16 cellular contexts compared by ENCODE assay signal in genomic region chr21:41950941-41951408, GRCh38. TPM values are rescaled to one million over a fixed set of nuclear protein-coding genes. Genes with fewer than 3 reads are reported as not detected.
DNase-seq lines count a peak whose midpoint lies in the region; ATAC-seq and TF ChIP-seq lines count a peak whose summit lies in the region.
"Had no signal": no experiment of that assay in that cellular context is flagged by ENCODE, and none has a peak within 500 bp of the region (broad histone marks: within the 10 kb centered on the region; RNA-seq: fewer than 3 reads in every experiment).

No MANE protein-coding gene starts in this region.

- peaks cover 31% of the 10 kb centered on the region for H3K4me1 Mint-ChIP-seq in neural crest cell

- peaks cover 32% of the 10 kb centered on the region for H3K27me3 Mint-ChIP-seq in neural crest cell (ENCODE audit: low read depth)

- CTCF ChIA-PET in HEK293T (lab: Yijun Ruan, JAX): no interaction called here

- ATAC-seq in GM21576 (IDR thresholded peaks at IDR 0.05; ENCODE audit: unreplicated experiment) (no peak), HG02885 (IDR thresholded peaks at IDR 0.05; ENCODE audit: poor library complexity, unreplicated experiment) (no peak)
- ATAC-seq: gastrocnemius medialis; left lung; right cardiac atrium; stimulated activated effector memory CD8-positive, alpha-beta T cell treated with anti-CD3 and anti-CD28 coated beads, Interleukin-12 subunit alpha, Interleukin-12 subunit beta, amount 100 ng/mL, for 72 hours had no signal

- TF ChIP-seq CTCF in neural crest cell (conservative IDR thresholded peaks at IDR 0.05): no peak

- H3K36me3 Mint-ChIP-seq in neural crest cell (ENCODE audit: low read depth): peaks cover 2% of the 10 kb centered on the region
- H3K36me3 Mint-ChIP-seq: activated naive CD8-positive, alpha-beta T cell had no signal

- H3K9me3 Mint-ChIP-seq in neural crest cell: no peaks in the 10 kb centered on the region
- H3K9me3 Mint-ChIP-seq: stimulated activated effector memory CD8-positive, alpha-beta T cell treated with anti-CD3 and anti-CD28 coated beads, Interleukin-12 subunit alpha, Interleukin-12 subunit beta, amount 100 ng/mL, for 72 hours had no signal

- POLR2A ChIA-PET in HEK293T (lab: Yijun Ruan, JAX): no interaction called here

- peak overlapping the region; percentile 45 for H3K4me3 Mint-ChIP-seq in neural crest cell
- H3K4me3 Mint-ChIP-seq: CD14-positive monocyte; stimulated activated effector memory CD8-positive, alpha-beta T cell treated with anti-CD3 and anti-CD28 coated beads, Interleukin-12 subunit alpha, Interleukin-12 subunit beta, amount 100 ng/mL, for 72 hours had no signal

- H3K27ac Mint-ChIP-seq in neural crest cell (ENCODE audit: unreplicated experiment): no peak overlapping the region
- H3K27ac Mint-ChIP-seq: activated naive CD8-positive, alpha-beta T cell; CD14-positive monocyte; stimulated activated effector memory CD8-positive, alpha-beta T cell treated with anti-CD3 and anti-CD28 coated beads, Interleukin-12 subunit alpha, Interleukin-12 subunit beta, amount 100 ng/mL, for 72 hours had no signal

- peak; percentile 71 for DNase-seq in ELF-1 (ENCODE audit: low read depth, low spot score)
- DNase-seq in NCI-H82 (lab: John Stamatoyannopoulos, UW): peak; percentile 94
- DNase-seq in ecto neural progenitor cell (ENCODE audit: low spot score): peak; percentile 72
- no peak for DNase-seq in neural crest cell (ENCODE audit: low read depth, low spot score)
- no peak for DNase-seq in HEK293T (ENCODE audit: extremely low spot score)
- DNase-seq in NCI-H2196 treated with DMSO at 0.1 percent for 48 hours (lab: John Stamatoyannopoulos, UW; ENCODE audit: unreplicated experiment): no peak
- DNase-seq: DMS53, dorsolateral prefrontal cortex, gastrocnemius medialis, left lung had no signal

TF ChIP-seq in HEK293T, 16 proteins besides CTCF, POLR2A, EP300 and RAD21:
- TF ChIP-seq FOXA1 (IDR thresholded peaks at IDR 0.05) (no peak), ZNF384 (IDR thresholded peaks at IDR 0.05) (no peak), L3MBTL2 (conservative IDR thresholded peaks at IDR 0.05) (no peak), TARDBP (IDR thresholded peaks at IDR 0.05) (no peak), CTBP1 (IDR thresholded peaks at IDR 0.05; ENCODE audit: borderline replicate concordance) (no peak), ARNT (IDR thresholded peaks at IDR 0.05) (no peak), SUZ12 (IDR thresholded peaks at IDR 0.05) (no peak), FOXM1 (IDR thresholded peaks at IDR 0.05; ENCODE audit: borderline replicate concordance) (no peak), BHLHE40 (IDR thresholded peaks at IDR 0.05; ENCODE audit: borderline replicate concordance) (no peak), SP1 (IDR thresholded peaks at IDR 0.05) (no peak), ELF4 (IDR thresholded peaks at IDR 0.05) (no peak)
- TF ChIP-seq, protein P1, sequence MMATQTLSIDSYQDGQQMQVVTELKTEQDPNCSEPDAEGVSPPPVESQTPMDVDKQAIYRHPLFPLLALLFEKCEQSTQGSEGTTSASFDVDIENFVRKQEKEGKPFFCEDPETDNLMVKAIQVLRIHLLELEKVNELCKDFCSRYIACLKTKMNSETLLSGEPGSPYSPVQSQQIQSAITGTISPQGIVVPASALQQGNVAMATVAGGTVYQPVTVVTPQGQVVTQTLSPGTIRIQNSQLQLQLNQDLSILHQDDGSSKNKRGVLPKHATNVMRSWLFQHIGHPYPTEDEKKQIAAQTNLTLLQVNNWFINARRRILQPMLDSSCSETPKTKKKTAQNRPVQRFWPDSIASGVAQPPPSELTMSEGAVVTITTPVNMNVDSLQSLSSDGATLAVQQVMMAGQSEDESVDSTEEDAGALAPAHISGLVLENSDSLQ (IDR thresholded peaks at IDR 0.05): no peak

RNA-seq across cellular contexts. Expression of gene C2CD2, which starts 2.8 kb away (rescaled TPM):
- 12.5 and 13.0 TPM in 2 replicates for total RNA-seq in neural crest cell

RNA-seq across cellular contexts. Expression of gene ZBTB21, which starts 59.2 kb away (rescaled TPM):
- 16.4 and 16.6 TPM in 2 replicates for total RNA-seq in neural crest cell

Comparison
In these comparisons a context has a peak if more than half of its experiments do, and no peak if none do; other contexts are left out.
1. DNase-seq: peak in ELF-1 (single experiment), NCI-H82 (single experiment) and ecto neural progenitor cell (single experiment); none in neural crest cell (single experiment), HEK293T (single experiment) and NCI-H2196 treated with DMSO at 0.1 percent for 48 hours (single experiment).